Comparison of ENCODE assay signal across 22 cellular contexts in the genomic region with DNA sequence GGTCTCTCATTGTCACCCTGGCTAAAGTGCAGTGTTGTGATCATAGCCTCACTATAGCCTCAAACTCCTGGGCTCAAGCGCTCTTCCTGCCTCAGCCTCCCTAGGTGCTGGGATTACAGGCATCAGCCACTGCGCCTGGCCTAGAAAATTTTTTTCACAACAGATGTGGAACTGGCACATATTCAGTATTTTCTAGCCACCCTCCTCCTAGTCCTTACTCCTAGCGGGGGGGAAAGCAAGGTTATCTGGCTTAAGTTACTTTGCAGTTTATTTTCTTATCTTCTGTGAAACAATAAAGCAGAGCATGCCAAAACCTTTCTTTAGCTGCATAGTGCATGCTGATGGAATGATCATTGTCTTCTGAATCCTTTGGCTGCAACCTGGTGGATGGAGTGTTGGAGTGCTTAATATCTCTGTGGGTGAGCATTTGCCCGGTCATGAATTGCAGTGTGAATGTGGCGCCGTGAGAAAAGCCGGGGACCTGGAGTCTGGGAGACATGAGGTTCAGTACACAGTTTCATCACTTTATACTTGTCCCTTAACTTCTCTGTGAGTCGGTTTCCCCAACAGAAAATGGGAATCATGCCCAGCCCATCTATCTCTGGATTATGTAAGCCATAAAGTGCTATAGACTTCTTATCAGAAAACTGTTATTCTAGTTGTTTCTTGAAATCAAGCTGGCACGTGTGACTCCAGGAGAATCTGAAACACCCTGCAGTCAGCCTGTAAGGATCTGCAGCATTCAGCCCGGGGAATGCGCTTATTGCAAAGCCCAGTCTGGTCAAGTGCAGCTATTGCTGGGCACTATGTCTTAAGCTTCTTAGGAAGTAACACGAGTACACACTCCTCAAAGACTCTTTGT. TPM values are rescaled to one million over a fixed set of nuclear protein-coding genes. Genes with fewer than 3 reads are reported as not detected.
DNase-seq lines count a peak whose midpoint lies in the region; ATAC-seq and TF ChIP-seq lines count a peak whose summit lies in the region.
"Had no signal": no experiment of that assay in that cellular context is flagged by ENCODE, and none has a peak within 500 bp of the region (broad histone marks: within the 10 kb centered on the region; RNA-seq: fewer than 3 reads in every experiment).

No MANE protein-coding gene starts in this region.

- no peaks in the 10 kb centered on the region for H3K4me1 Mint-ChIP-seq in chondrocyte (ENCODE audit: low read depth)
- H3K4me1 Mint-ChIP-seq: CD8-positive, alpha-beta memory T cell; naive thymus-derived CD4-positive, alpha-beta T cell had no signal

- no peaks in the 10 kb centered on the region for H3K9me3 Mint-ChIP-seq in chondrocyte (ENCODE audit: low read depth)
- H3K9me3 Mint-ChIP-seq: activated CD4-positive, alpha-beta T cell treated with anti-CD3 and anti-CD28 coated beads, Interleukin-2, amount 10 ng/mL, durations not matched to agents 24 days and 14 days; CD8-positive, alpha-beta memory T cell; central memory CD8-positive, alpha-beta T cell had no signal

- H3K4me3 Mint-ChIP-seq in chondrocyte (ENCODE audit: unreplicated experiment): no peak overlapping the region
- H3K4me3 Mint-ChIP-seq: activated CD4-positive, alpha-beta T cell treated with anti-CD3 and anti-CD28 coated beads, Interleukin-2, amount 10 ng/mL, durations not matched to agents 24 days and 14 days; CD8-positive, alpha-beta memory T cell; central memory CD8-positive, alpha-beta T cell; naive thymus-derived CD4-positive, alpha-beta T cell had no signal

- no peaks in the 10 kb centered on the region for H3K9me3 ChIP-seq in sigmoid colon
- H3K9me3 ChIP-seq: spleen had no signal

- ATAC-seq in left ventricle myocardium superior: peak; percentile 88
- no peak for ATAC-seq in GM19328 (IDR thresholded peaks at IDR 0.05; ENCODE audit: unreplicated experiment)
- ATAC-seq: naive thymus-derived CD4-positive, alpha-beta T cell had no signal

- intact Hi-C loops in left ventricle myocardium superior (cut with micrococcal nuclease) (no loop called here), sigmoid colon (cut with DNase I) (no loop called here)

- no peaks in the 10 kb centered on the region for H3K27me3 Mint-ChIP-seq in chondrocyte (ENCODE audit: low read depth)
- H3K27me3 Mint-ChIP-seq: central memory CD8-positive, alpha-beta T cell had no signal

- H3K36me3 Mint-ChIP-seq in chondrocyte (ENCODE audit: low read depth): no peaks in the 10 kb centered on the region
- H3K36me3 Mint-ChIP-seq: CD8-positive, alpha-beta memory T cell had no signal

- TF ChIP-seq CTCF in cardiac fibroblast (IDR thresholded peaks at IDR 0.05; ENCODE audit: low read depth, low read length) (no peak), sigmoid colon (IDR thresholded peaks at IDR 0.05) (no peak), chondrocyte (IDR thresholded peaks at IDR 0.05) (no peak)

- no peaks in the 10 kb centered on the region for H3K27me3 ChIP-seq in sigmoid colon
- H3K27me3 ChIP-seq: spleen had no signal

- no peaks in the 10 kb centered on the region for H3K36me3 ChIP-seq in sigmoid colon
- H3K36me3 ChIP-seq: spleen had no signal

- 25 to 73% methylated on average over 12 of the region's 12 CpGs for WGBS in sigmoid colon, 2 donors

- H3K27ac Mint-ChIP-seq in chondrocyte (ENCODE audit: unreplicated experiment): no peak overlapping the region
- H3K27ac Mint-ChIP-seq: activated CD4-positive, alpha-beta T cell treated with anti-CD3 and anti-CD28 coated beads, Interleukin-2, amount 10 ng/mL, durations not matched to agents 24 days and 14 days; CD8-positive, alpha-beta memory T cell; naive thymus-derived CD4-positive, alpha-beta T cell had no signal

- no peak overlapping the region for H3K4me3 ChIP-seq in cardiac fibroblast (replicated peaks in 1 of 2; ENCODE audit: low read depth in 2 of 2, low read length in 2 of 2)
- H3K4me3 ChIP-seq in sigmoid colon: no peak overlapping the region
- H3K4me3 ChIP-seq: spleen had no signal

- TF ChIP-seq POLR2A in sigmoid colon (IDR thresholded peaks at IDR 0.05): no peak

- DNase-seq in NCI-H226 (peak; percentile 21), cardiac fibroblast (ENCODE audit: low read depth in 2 of 2) (peak; percentile 19 to 84), left ventricle myocardium superior (peak; percentile 63), sigmoid colon (no peak), chondrocyte (ENCODE audit: low spot score) (no peak), COR-L47 (lab: John Stamatoyannopoulos, UW) (no peak)
- no peak for DNase-seq in effector CD4-positive, alpha-beta T cell
- DNase-seq: activated CD4-positive, alpha-beta T cell treated with anti-CD3 and anti-CD28 coated beads, Interleukin-2, amount 10 ng/mL, durations not matched to agents 24 days and 14 days; activated CD8-positive, alpha-beta memory T cell treated with anti-CD3 and anti-CD28 coated beads, Interleukin-2, amount 50 U/mL, for 4 hours; activated effector memory CD4-positive, alpha-beta T cell treated with Interleukin-2 at 50 U/mL for 16 hours; CD8-positive, alpha-beta memory T cell; effector memory CD4-positive, alpha-beta T cell; hippocampal formation; islet precursor cell; mesenchymal stem cell; naive thymus-derived CD4-positive, alpha-beta T cell; NCI-H2029 treated with DMSO at 0.1 percent for 48 hours; spleen; stimulated activated CD4-positive, alpha-beta T cell treated with anti-CD3 and anti-CD28 coated beads, Interleukin-4, amount 100 ng/mL, for 4 hours had no signal

- H3K27ac ChIP-seq in sigmoid colon: peak overlapping the region in 3 of 4 donors; percentile 41 to 72 (median 67)
- H3K27ac ChIP-seq: RWPE1, spleen had no signal

- peaks cover 0 to 42% (median 31%) of the 10 kb centered on the region in 4 donors for H3K4me1 ChIP-seq in sigmoid colon
- H3K4me1 ChIP-seq: spleen had no signal

- no peak for TF ChIP-seq EP300 in sigmoid colon (IDR thresholded peaks at IDR 0.05)

RNA-seq across cellular contexts. Expression of a gene that starts 38.2 kb away (rescaled TPM):
- total RNA-seq in left ventricle myocardium superior (429 TPM), sigmoid colon (100 to 1,000 TPM; 189 to 255 (median 219) TPM), chondrocyte (55.7 to 68.5 TPM (median 68.1 TPM) in 3 replicates)
- 10 to 100 TPM in 1 of 3 donors, 1 to 10 TPM in 2; 6.2 to 29.6 (median 9.6) TPM for polyA plus RNA-seq in sigmoid colon

Comparison
In these comparisons a context has a peak if more than half of its experiments do, and no peak if none do; other contexts are left out.
1. DNase-seq: peak in NCI-H226 (single experiment), cardiac fibroblast (2 of 2) and left ventricle myocardium superior (single experiment); none in sigmoid colon (single experiment), chondrocyte (single experiment), COR-L47 (single experiment) and effector CD4-positive, alpha-beta T cell (single experiment).